8 cellular contexts compared by ENCODE assay signal in genomic region chr22:42079319-42080251, GRCh38. TPM values are rescaled to one million over a fixed set of nuclear protein-coding genes. Genes with fewer than 3 reads are reported as not detected.
DNase-seq lines count a peak whose midpoint lies in the region; ATAC-seq, FAIRE-seq and TF ChIP-seq lines count a peak whose summit lies in the region.

SMDT1 (plus strand) TSS chr22:42079700; CDS start chr22:42079769, 69 bp downstream.

- H2BK20ac ChIP-seq in H1 (ENCODE audit: low read length), result no peak within 1 kb of the TSS

- H3K23me2 ChIP-seq in H1 (ENCODE audit: low read depth, low read length), result peaks cover 2% of the 10 kb centered on the region

- peak within 1 kb of the TSS; percentile 69 for H4K5ac ChIP-seq in H1 (ENCODE audit: insufficient read length, low read depth, low read length)

- TF ChIP-seq RAD21 in H1 (IDR thresholded peaks at IDR 0.05 in 1 of 2, conservative IDR thresholded peaks at IDR 0.05 in 1 of 2; ENCODE audit: low read depth in 2 of 2, low read length in 2 of 2), result no peak

- peaks cover 18% of the 10 kb centered on the region for H3K36me3 Mint-ChIP-seq in activated CD8-positive, alpha-beta memory T cell treated with anti-CD3 and anti-CD28 coated beads, Interleukin-2, amount 10 ng/mL, durations not matched to agents 7 days and 5 days

- H3K4me1 Mint-ChIP-seq in activated CD8-positive, alpha-beta memory T cell treated with anti-CD3 and anti-CD28 coated beads, Interleukin-2, amount 10 ng/mL, durations not matched to agents 7 days and 5 days, result peaks cover 32% of the 10 kb centered on the region

- H3K23ac ChIP-seq in H1 (ENCODE audit: insufficient read length) (no peak within 1 kb of the TSS), mesenchymal stem cell (ENCODE audit: low read length in 2 of 2) (no peak within 1 kb of the TSS)

- H4K8ac ChIP-seq in H1 (ENCODE audit: extremely low read depth, insufficient read depth, low read length) (peak within 1 kb of the TSS; percentile 93), mesenchymal stem cell (ENCODE audit: low read length) (peak within 1 kb of the TSS; percentile 99)

- H4K20me1 ChIP-seq in H1 (replicated peaks in 1 of 2; ENCODE audit: control insufficient read depth in 1 of 2, insufficient read depth in 2 of 2, low read length in 2 of 2), result no peaks in the 10 kb centered on the region

- TF ChIP-seq CTCF in H1 (IDR thresholded peaks at IDR 0.05; ENCODE audit: control extremely low read depth in 1 of 3, insufficient read depth in 1 of 3, low read depth in 1 of 3, low read length in 3 of 3), result no peak

- peak within 1 kb of the TSS; percentile 60 for H3K56ac ChIP-seq in H1 (replicated peaks; ENCODE audit: insufficient read length, low read depth, low read length)

- H2BK15ac ChIP-seq in H1 (ENCODE audit: low read length) (no peak within 1 kb of the TSS), mesenchymal stem cell (ENCODE audit: low read depth, poor library complexity, severe bottlenecking) (peak within 1 kb of the TSS; percentile 97)

- H3K79me1 ChIP-seq in H1 (ENCODE audit: low read depth, low read length) (peaks cover 3% of the 10 kb centered on the region; the same call in 1 of the 2 replicates), mesenchymal stem cell (replicated peaks; ENCODE audit: low read length, poor library complexity, severe bottlenecking) (peaks cover 24% of the 10 kb centered on the region)

- H3K14ac ChIP-seq in H1 (ENCODE audit: insufficient read length), result no peak within 1 kb of the TSS
- no peak within 1 kb of the TSS for H3K14ac ChIP-seq in mesenchymal stem cell (ENCODE audit: low read length in 2 of 2)

- H3K4me2 ChIP-seq in H1 (ENCODE audit: insufficient read depth in 1 of 2, low read depth in 2 of 2, low read length in 2 of 2), result peak within 1 kb of the TSS; percentile 82 to 86
- H3K4me2 ChIP-seq in mesenchymal stem cell (ENCODE audit: low read length, poor library complexity, severe bottlenecking), result peak within 1 kb of the TSS; percentile 66

- WGBS in H1 (ENCODE audit: extremely low coverage in 1 of 2, insufficient coverage in 1 of 2, insufficient read length in 1 of 2, insufficient replicate concordance in 2 of 2, low coverage in 1 of 2, low lambda C conversion rate in 2 of 2, missing lambda C conversion rate in 1 of 2), 2 experiments, result 2% methylated on average over 60 of the region's 71 CpGs; no CpG with 5 or more reads in 1 of the 2 experiments
- 1% methylated on average over 63 of the region's 71 CpGs for WGBS in mesenchymal stem cell

- H3K4ac ChIP-seq in H1 (replicated peaks; ENCODE audit: insufficient read length, low read depth, low read length) (no peak within 1 kb of the TSS), mesenchymal stem cell (ENCODE audit: low read depth in 1 of 2, low read length in 2 of 2) (peak within 1 kb of the TSS; percentile 79 to 99)

- no peak within 1 kb of the TSS for H2AK5ac ChIP-seq in H1 (ENCODE audit: low read depth, low read length)
- peak within 1 kb of the TSS; percentile 96 for H2AK5ac ChIP-seq in mesenchymal stem cell (ENCODE audit: low read length, severe bottlenecking)

- peak within 1 kb of the TSS; percentile 96 for H3K27ac Mint-ChIP-seq in activated CD8-positive, alpha-beta memory T cell treated with anti-CD3 and anti-CD28 coated beads, Interleukin-2, amount 10 ng/mL, durations not matched to agents 7 days and 5 days

- H3K9me3 ChIP-seq in NT2/D1 (ENCODE audit: insufficient read depth, low read length) (peaks cover 9% of the 10 kb centered on the region; the same call in 1 of the 2 replicates), H1 (ENCODE audit: insufficient read depth in 2 of 2, low read depth in 1 of 2, low read length in 1 of 2) (no peaks in the 10 kb centered on the region), mesenchymal stem cell (ENCODE audit: control insufficient read depth, low read length) (no peaks in the 10 kb centered on the region)

- DNase-seq in COR-L47 (lab: John Stamatoyannopoulos, UW) (peak; percentile 98), HUDEP-2 (lab: John Stamatoyannopoulos, UW; ENCODE audit: unreplicated experiment in 76 of 76) (peak in 74 of 76 experiments; percentile 71 to 98 (median 95)), NT2/D1 (ENCODE audit: low read depth, low spot score) (peak; percentile 90), H1 (ENCODE audit: low read depth in 1 of 2, low spot score in 2 of 2) (peak; percentile 90 to 96), mesenchymal stem cell (peak; percentile 99)
- DNase-seq in activated CD8-positive, alpha-beta memory T cell treated with anti-CD3 and anti-CD28 coated beads, Interleukin-2, amount 10 ng/mL, durations not matched to agents 7 days and 5 days, result peak; percentile 99
- DNase-seq in stimulated activated CD8-positive, alpha-beta memory T cell treated with anti-CD3 and anti-CD28 coated beads, Interleukin-12 subunit alpha, Interleukin-12 subunit beta, amount 100 ng/mL, for 4 hours (ENCODE audit: low read depth), result peak; percentile 96

- peak within 1 kb of the TSS; percentile 90 for H3K27ac ChIP-seq in H1 (ENCODE audit: low read depth, low read length)
- peak within 1 kb of the TSS; percentile 92 for H3K27ac ChIP-seq in mesenchymal stem cell (ENCODE audit: low read length, poor library complexity, severe bottlenecking)

- peak within 1 kb of the TSS; percentile 87 for H3K4me3 Mint-ChIP-seq in activated CD8-positive, alpha-beta memory T cell treated with anti-CD3 and anti-CD28 coated beads, Interleukin-2, amount 10 ng/mL, durations not matched to agents 7 days and 5 days

- H3K79me2 ChIP-seq in H1 (ENCODE audit: control insufficient read depth in 1 of 2, insufficient read depth in 2 of 2, low read length in 2 of 2), result peaks cover 0 to 9% of the 10 kb centered on the region in 2 experiments; a peak in 2 of 4 replicates

- H2BK5ac ChIP-seq in H1 (ENCODE audit: low read depth, low read length) (peak within 1 kb of the TSS; percentile 88; the same call in 1 of the 2 replicates), mesenchymal stem cell (ENCODE audit: low read depth, low read length, poor library complexity, severe bottlenecking) (peak within 1 kb of the TSS; percentile 94)

- CTCF ChIA-PET in activated CD8-positive, alpha-beta memory T cell treated with anti-CD3 and anti-CD28 coated beads, Interleukin-2, amount 10 ng/mL, durations not matched to agents 7 days and 5 days (lab: Charles Lee), result interaction anchor here (0.6 to 5.7 kb wide), 8 partner anchors 9 to 382 kb away, joined by 3 to 56 read pairs (median 5); partner anchors contain the start of genes NAGA and NDUFA6
- CTCF ChIA-PET in H1 (lab: Charles Lee; ENCODE audit: partially characterized antibody), result interaction anchor here (0.6 to 2.2 kb wide), 13 partner anchors 10 to 154 kb away, joined by 3 to 10 read pairs (median 4); partner anchors contain the start of gene NDUFA6

- H2AFZ ChIP-seq in H1 (ENCODE audit: low read length) (no peak within 1 kb of the TSS), mesenchymal stem cell (ENCODE audit: low read depth, low read length) (peak within 1 kb of the TSS; percentile 88)

- POLR2A ChIA-PET in H1 (lab: Charles Lee; ENCODE audit: partially characterized antibody), result interaction anchor here (0.6 to 8.9 kb wide), 10 partner anchors 9 to 198 kb away, joined by 3 to 94 read pairs (median 4); partner anchors contain the start of genes NAGA and NDUFA6

- no peaks in the 10 kb centered on the region for H3K9me3 Mint-ChIP-seq in activated CD8-positive, alpha-beta memory T cell treated with anti-CD3 and anti-CD28 coated beads, Interleukin-2, amount 10 ng/mL, durations not matched to agents 7 days and 5 days (ENCODE audit: low read depth)

- H2BK120ac ChIP-seq in H1 (replicated peaks; ENCODE audit: low read depth, low read length), result no peak within 1 kb of the TSS
- peak within 1 kb of the TSS; percentile 92 for H2BK120ac ChIP-seq in mesenchymal stem cell (ENCODE audit: low read depth, low read length)

- no peak for TF ChIP-seq EP300 in H1 (IDR thresholded peaks at IDR 0.05; ENCODE audit: borderline replicate concordance in 1 of 2, low read depth in 2 of 2, low read length in 2 of 2)

- H2BK12ac ChIP-seq in H1 (ENCODE audit: low read depth, low read length) (no peak within 1 kb of the TSS), mesenchymal stem cell (ENCODE audit: low read length in 2 of 2) (peak within 1 kb of the TSS; percentile 42 to 78)

- peak within 1 kb of the TSS; percentile 81 for H3K9ac ChIP-seq in NT2/D1 (ENCODE audit: insufficient read length, low read depth)
- peak within 1 kb of the TSS; percentile 88 to 96 (median 92) for H3K9ac ChIP-seq in H1 (replicated peaks in 1 of 4; ENCODE audit: extremely low read depth in 1 of 4, low read depth in 3 of 4, low read length in 3 of 4)
- H3K9ac ChIP-seq in mesenchymal stem cell (ENCODE audit: low read length), result peak within 1 kb of the TSS; percentile 93

- H3K18ac ChIP-seq in H1 (ENCODE audit: extremely low read depth, low read length) (peak within 1 kb of the TSS; percentile 62; the same call in 1 of the 2 replicates), mesenchymal stem cell (ENCODE audit: low read depth in 1 of 2, low read length in 2 of 2) (peak within 1 kb of the TSS; percentile 96)

- H3K4me1 ChIP-seq in NT2/D1 (ENCODE audit: insufficient read depth, insufficient read length) (no peaks in the 10 kb centered on the region), H1 (replicated peaks in 1 of 4; ENCODE audit: control insufficient read depth in 3 of 4, insufficient read depth in 4 of 4, low read length in 3 of 4) (peaks cover 0 to 4% (median 2%) of the 10 kb centered on the region in 4 experiments; a peak in 5 of 7 replicates), mesenchymal stem cell (ENCODE audit: control insufficient read depth, insufficient read depth, low read depth, low read length) (peaks cover 4% of the 10 kb centered on the region)

- peak; percentile 75 to 83 for TF ChIP-seq POLR2A in H1 (IDR thresholded peaks at IDR 0.05; ENCODE audit: control extremely low read depth in 1 of 2, low read depth in 2 of 2, low read length in 2 of 2)

- H4K91ac ChIP-seq in H1 (replicated peaks; ENCODE audit: insufficient read length, low read length) (no peak within 1 kb of the TSS), mesenchymal stem cell (ENCODE audit: low read length) (peak within 1 kb of the TSS; percentile 94)

- no peaks in the 10 kb centered on the region for H3K27me3 Mint-ChIP-seq in activated CD8-positive, alpha-beta memory T cell treated with anti-CD3 and anti-CD28 coated beads, Interleukin-2, amount 10 ng/mL, durations not matched to agents 7 days and 5 days

- no peaks in the 10 kb centered on the region for H3K27me3 ChIP-seq in NT2/D1 (ENCODE audit: insufficient read depth, insufficient read length)
- H3K27me3 ChIP-seq in H1 (replicated peaks in 1 of 4; ENCODE audit: control insufficient read depth in 3 of 4, extremely low read depth in 1 of 4, insufficient read depth in 3 of 4, low read length in 3 of 4), result no peaks in the 10 kb centered on the region
- no peaks in the 10 kb centered on the region for H3K27me3 ChIP-seq in mesenchymal stem cell (ENCODE audit: control insufficient read depth in 1 of 2, insufficient read depth in 1 of 2, low read length in 2 of 2)

- peak; percentile 85 for ATAC-seq in GM21381 (IDR thresholded peaks at IDR 0.05; ENCODE audit: unreplicated experiment)
- ATAC-seq in activated CD8-positive, alpha-beta memory T cell treated with anti-CD3 and anti-CD28 coated beads, Interleukin-2, amount 10 ng/mL, durations not matched to agents 7 days and 5 days, result peak; percentile 91

- H3K4me3 ChIP-seq in NT2/D1 (ENCODE audit: insufficient read length, low read depth), result peak within 1 kb of the TSS; percentile 82
- H3K4me3 ChIP-seq in H1 (ENCODE audit: extremely low read depth in 1 of 4, insufficient read depth in 2 of 4, low read depth in 3 of 4, low read length in 4 of 4), result peak within 1 kb of the TSS; percentile 65 to 87 (median 78)
- peak within 1 kb of the TSS; percentile 87 to 95 for H3K4me3 ChIP-seq in mesenchymal stem cell (ENCODE audit: insufficient read depth in 1 of 2, low read depth in 1 of 2, low read length in 2 of 2)

- H3K36me3 ChIP-seq in NT2/D1 (ENCODE audit: insufficient read depth, insufficient read length, low read length) (peaks cover 50% of the 10 kb centered on the region), H1 (ENCODE audit: control insufficient read depth in 2 of 4, insufficient read depth in 4 of 4, low read length in 3 of 4) (peaks cover 2 to 8% (median 4%) of the 10 kb centered on the region in 4 experiments; a peak in 3 of 8 replicates), mesenchymal stem cell (ENCODE audit: control insufficient read depth in 1 of 2, insufficient read depth in 2 of 2, low read depth in 1 of 2, low read length in 2 of 2) (peaks cover 10 to 53% of the 10 kb centered on the region in 2 experiments)

- peak; percentile 90 for FAIRE-seq in H1 (lab: Jason Lieb, UNC)

RNA-seq across cellular contexts. Expression of gene SMDT1, which starts in this region (rescaled TPM):
- total RNA-seq in activated CD8-positive, alpha-beta memory T cell treated with anti-CD3 and anti-CD28 coated beads, Interleukin-2, amount 10 ng/mL, durations not matched to agents 7 days and 5 days, result 10 to 100 TPM; 60.4 to 72.1 TPM
- 35.6 and 36.0 TPM in 2 replicates for total RNA-seq in H1 (2021; fragmentation: NEBNext Ultra II Directional; extraction: Animal tissue kit (Norgen Biotek cat#: 25700))
- 34.9 and 40.7 TPM in 2 replicates for polyA plus RNA-seq in H1 (2011; rRNA removed)
- polyA plus RNA-seq in H1 (2011; cell fraction: cytosol; rRNA removed), result 24.5 TPM
- 19.7 TPM for polyA plus RNA-seq in H1 (2011; cell fraction: nucleus; rRNA removed)
- 36.3 to 59.7 TPM (median 47.1 TPM) in 4 replicates for polyA plus RNA-seq in H1 (2012, experiment 1 of 2)
- 15.3 TPM for polyA plus RNA-seq in H1 (2012, experiment 2 of 2)
- polyA plus RNA-seq in H1 (2013, experiment 1 of 2), result 21.7 TPM
- 22.2 TPM for polyA plus RNA-seq in H1 (2013, experiment 2 of 2)
- 2.6 and 5.5 TPM in 2 replicates for polyA minus RNA-seq in H1 (2011; rRNA and poly(A)+ RNA removed)
- polyA minus RNA-seq in H1 (2011; cell fraction: cytosol; rRNA and poly(A)+ RNA removed), result 3.0 TPM
- polyA minus RNA-seq in H1 (2011; cell fraction: nucleus; rRNA and poly(A)+ RNA removed), result 10.3 TPM
- polyA plus RNA-seq in mesenchymal stem cell (2013, experiment 1 of 2), result 45.0 TPM
- polyA plus RNA-seq in mesenchymal stem cell (2013, experiment 2 of 2), result 47.4 TPM

Comparison
In these comparisons a context has a peak if more than half of its experiments do, and no peak if none do; other contexts are left out.
1. Peak in every context shown above with its lines: DNase-seq, ATAC-seq, H3K4me3 ChIP-seq and H3K27ac ChIP-seq.